Comparison of ENCODE assay signal across 25 cellular contexts in the genomic region with DNA sequence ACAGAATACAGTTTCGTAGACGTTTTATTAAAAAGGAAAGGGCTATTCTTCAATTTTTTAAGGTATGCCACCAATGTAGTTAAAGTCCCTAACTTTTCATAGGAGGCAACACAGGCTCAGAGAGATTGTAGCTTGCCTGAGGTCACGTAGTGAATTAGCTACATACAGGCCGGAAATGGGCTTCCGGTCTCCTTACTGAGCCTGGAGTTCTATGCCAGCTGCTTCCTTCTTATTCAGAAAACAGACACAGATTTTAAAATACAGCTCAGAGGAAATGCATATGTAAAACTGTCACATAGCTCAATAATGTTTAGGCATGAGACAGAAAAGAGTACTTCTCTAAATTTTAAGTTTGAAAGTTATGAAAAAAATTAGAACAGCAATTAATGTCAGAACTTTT.
"Had no signal": no experiment of that assay in that cellular context is flagged by ENCODE, and none has a peak within 500 bp of the region (broad histone marks: within the 10 kb centered on the region; RNA-seq: fewer than 3 reads in every experiment).

No MANE protein-coding gene starts in this region.

- H3K27ac Mint-ChIP-seq: effector memory CD8-positive, alpha-beta T cell; mesothelial cell of epicardium; naive B cell; nephron; neural progenitor cell; progenitor cell of endocrine pancreas; stimulated activated naive B cell treated with anti-CD40 and anti-IgM and Interleukin-4, amounts not matched to agents 10 μg/mL and 1 μg/mL and 100 μg/mL, for 72 hours; stimulated activated naive CD8-positive, alpha-beta T cell treated with anti-CD3 and anti-CD28 coated beads, Interleukin-15, Interleukin-2, amounts not matched to agents 100 ng/mL and 50 ng/mL, for 24 hours had no signal

- H3K27me3 Mint-ChIP-seq: effector memory CD8-positive, alpha-beta T cell; naive B cell; progenitor cell of endocrine pancreas; stimulated activated naive B cell treated with anti-CD40 and anti-IgM and Interleukin-4, amounts not matched to agents 10 μg/mL and 1 μg/mL and 100 μg/mL, for 72 hours had no signal

- H3K9me3 Mint-ChIP-seq: stimulated activated naive CD8-positive, alpha-beta T cell treated with anti-CD3 and anti-CD28 coated beads, Interleukin-15, Interleukin-2, amounts not matched to agents 100 ng/mL and 50 ng/mL, for 24 hours had no signal

- H3K27ac ChIP-seq: gastrocnemius medialis, heart left ventricle, hepatocyte, neural progenitor cell, parathyroid adenoma, right lobe of liver, thoracic aorta, tibial nerve, upper lobe of left lung had no signal

- H3K9me3 ChIP-seq: gastrocnemius medialis, heart left ventricle, right lobe of liver, thoracic aorta, tibial nerve, upper lobe of left lung had no signal

- H3K4me3 Mint-ChIP-seq: effector memory CD8-positive, alpha-beta T cell; mesothelial cell of epicardium; naive B cell; nephron; neural progenitor cell; stimulated activated naive B cell treated with anti-CD40 and anti-IgM and Interleukin-4, amounts not matched to agents 10 μg/mL and 1 μg/mL and 100 μg/mL, for 72 hours; stimulated activated naive CD8-positive, alpha-beta T cell treated with anti-CD3 and anti-CD28 coated beads, Interleukin-15, Interleukin-2, amounts not matched to agents 100 ng/mL and 50 ng/mL, for 24 hours had no signal

- H3K36me3 Mint-ChIP-seq: mesothelial cell of epicardium; neural progenitor cell; stimulated activated naive B cell treated with anti-CD40 and anti-IgM and Interleukin-4, amounts not matched to agents 10 μg/mL and 1 μg/mL and 100 μg/mL, for 72 hours had no signal

- H3K36me3 ChIP-seq: gastrocnemius medialis, heart left ventricle, neural progenitor cell, right lobe of liver, thoracic aorta, tibial nerve, upper lobe of left lung had no signal

- H3K27me3 ChIP-seq: gastrocnemius medialis, hepatocyte, neural progenitor cell, right lobe of liver, tibial nerve, upper lobe of left lung had no signal

- H3K79me2 ChIP-seq: hepatocyte, parathyroid adenoma had no signal

- H3K4me2 ChIP-seq: hepatocyte, neural progenitor cell had no signal

- H3K4me1 ChIP-seq: gastrocnemius medialis, heart left ventricle, neural progenitor cell, parathyroid adenoma, right lobe of liver, tibial nerve, upper lobe of left lung had no signal

- H3K9ac ChIP-seq: neural progenitor cell, parathyroid adenoma had no signal

- ATAC-seq: effector memory CD8-positive, alpha-beta T cell; gastrocnemius medialis; heart left ventricle; left lobe of liver; mucosa of descending colon; stimulated activated naive B cell treated with anti-CD40 and anti-IgM and Interleukin-4, amounts not matched to agents 10 μg/mL and 1 μg/mL and 100 μg/mL, for 72 hours had no signal

- H2AFZ ChIP-seq: hepatocyte, neural progenitor cell, parathyroid adenoma had no signal

- DNase-seq: cortex of kidney; effector memory CD8-positive, alpha-beta T cell; gastrocnemius medialis; heart left ventricle; kidney; mesenchymal stem cell; mucosa of descending colon; naive B cell; right lobe of liver; small intestine; stimulated activated CD4-positive, alpha-beta T cell treated with anti-CD3 and anti-CD28 coated beads, Interleukin-15, amount 100 ng/mL, for 24 hours; stimulated activated CD4-positive, alpha-beta T cell treated with anti-CD3 and anti-CD28 coated beads, Interleukin-2, amount 100 ng/mL, for 48 hours; stimulated activated naive B cell treated with anti-CD40 and anti-IgM and Interleukin-4, amounts not matched to agents 10 μg/mL and 1 μg/mL and 100 μg/mL, for 72 hours; upper lobe of left lung had no signal

- H3K4me1 Mint-ChIP-seq: mesothelial cell of epicardium; naive B cell; nephron; neural progenitor cell; stimulated activated naive B cell treated with anti-CD40 and anti-IgM and Interleukin-4, amounts not matched to agents 10 μg/mL and 1 μg/mL and 100 μg/mL, for 72 hours had no signal

- H3K4me3 ChIP-seq: gastrocnemius medialis, heart left ventricle, hepatocyte, lung, mucosa of descending colon, neural progenitor cell, right lobe of liver, thoracic aorta, tibial nerve, upper lobe of left lung had no signal
